ENCODE assay signal across 8 cellular contexts in the genomic region with DNA sequence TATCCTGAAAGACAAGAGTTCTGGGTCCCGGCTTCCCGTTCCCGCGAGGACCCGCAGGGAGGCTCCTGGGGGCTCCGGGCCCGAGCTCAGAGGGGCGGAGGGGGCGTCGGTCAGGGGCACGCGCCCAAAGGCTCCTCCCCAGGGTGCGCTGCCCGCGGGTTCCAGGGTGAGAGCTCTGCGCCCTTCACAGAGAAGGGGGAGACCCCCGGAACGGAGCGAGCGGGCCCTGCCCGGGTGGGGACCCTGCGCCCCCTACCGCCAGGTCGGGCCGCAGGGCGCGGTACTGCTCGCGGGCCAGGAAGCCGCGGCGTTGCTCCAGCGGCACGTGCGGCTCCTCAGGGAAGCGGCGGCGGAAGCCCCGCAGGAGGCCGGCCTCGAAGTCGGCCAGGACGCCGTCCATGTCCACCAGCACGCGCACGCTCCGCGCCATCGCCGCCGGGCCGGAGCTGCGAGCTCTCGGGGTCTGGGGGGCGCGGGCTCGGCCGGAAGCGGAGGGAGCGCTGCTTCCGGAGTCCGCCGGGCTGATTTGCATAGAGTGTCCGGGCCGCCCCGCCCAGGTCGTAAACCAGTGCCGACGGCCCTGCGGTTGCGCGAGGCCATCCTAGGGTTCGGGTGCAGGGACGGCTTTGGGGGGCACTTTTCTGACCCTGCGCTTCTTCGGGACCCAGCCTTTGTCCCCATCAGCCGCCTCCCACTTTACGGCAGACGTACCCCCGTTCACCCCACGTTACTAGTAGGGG. TPM values are rescaled to one million over a fixed set of nuclear protein-coding genes. Genes with fewer than 3 reads are reported as not detected.
A peak's percentile ranks its signal among the peaks of the same experiment; 100 is the strongest.
DNase-seq lines count a peak whose midpoint lies in the region; ATAC-seq, FAIRE-seq and TF ChIP-seq lines count a peak whose summit lies in the region.

A gene (minus strand): TSS at position 465 of the 740 bp plus-strand sequence. CDS start 35 bp downstream, at position 430.

- CTCF ChIA-PET in HepG2 (lab: Yijun Ruan, JAX; ENCODE audit: low intra/inter-chr PET ratio, low total read pairs): interaction anchor here (1.0 to 2.8 kb wide), 4 partner anchors 17 to 71 kb away, joined by 3 to 26 read pairs (median 6); no protein-coding TSS in a partner anchor

- in situ Hi-C loops in HepG2 (cut with HindIII; ENCODE audit: extremely low pct_ligation_motif_present, low pct_unique_long_range_greater_than_20kb): no loop called here

- peaks cover 8% of the 10 kb centered on the region for H3K79me2 ChIP-seq in HepG2 (ENCODE audit: insufficient read depth, low read length)

- no peak within 1 kb of the TSS for H2AFZ ChIP-seq in HepG2 (ENCODE audit: low read length)

- H3K36me3 ChIP-seq in BE2C: peaks cover 30% of the 10 kb centered on the region
- peaks cover 10 to 31% of the 10 kb centered on the region in 2 experiments for H3K36me3 ChIP-seq in HepG2 (replicated peaks in 1 of 2; ENCODE audit: control insufficient read depth in 1 of 2, insufficient read depth in 2 of 2, low read length in 2 of 2)

- H3K4me3 ChIP-seq in BE2C (ENCODE audit: low read depth, low read length) (peak within 1 kb of the TSS; percentile 91), HepG2 (replicated peaks in 1 of 3; ENCODE audit: insufficient read depth in 1 of 3, low read depth in 2 of 3, low read length in 3 of 3) (peak within 1 kb of the TSS; percentile 77 to 96 (median 83))

- peak; percentile 76 for ATAC-seq in GM18909 (IDR thresholded peaks at IDR 0.05; ENCODE audit: poor library complexity, unreplicated experiment)
- peak; percentile 75 for ATAC-seq in HG03135 (IDR thresholded peaks at IDR 0.05; ENCODE audit: unreplicated experiment)
- ATAC-seq in HepG2: peak; percentile 91

- H3K27me3 ChIP-seq in BE2C (no peaks in the 10 kb centered on the region), HepG2 (ENCODE audit: control insufficient read depth in 1 of 2, insufficient read depth in 2 of 2, low read length in 2 of 2) (no peaks in the 10 kb centered on the region)

- no peaks in the 10 kb centered on the region for H3K27me3 Mint-ChIP-seq in activated CD4-positive, alpha-beta T cell treated with anti-CD3 and anti-CD28 coated beads, Interleukin-2, amount 10 ng/mL, durations not matched to agents 24 days and 14 days

- no peak for FAIRE-seq in HepG2 (lab: Jason Lieb, UNC)

- H3K27ac Mint-ChIP-seq in activated CD4-positive, alpha-beta T cell treated with anti-CD3 and anti-CD28 coated beads, Interleukin-2, amount 10 ng/mL, durations not matched to agents 24 days and 14 days: peak within 1 kb of the TSS; percentile 88

- H3K27ac ChIP-seq in HepG2 (ENCODE audit: extremely low read length, insufficient read depth, low read length): peak within 1 kb of the TSS; percentile 86

- peak; percentile 91 for DNase-seq in BE2C
- DNase-seq in NCI-H510A treated with DMSO at 0.1 percent for 48 hours (lab: John Stamatoyannopoulos, UW): peak; percentile 69
- peak; percentile 92 for DNase-seq in activated CD4-positive, alpha-beta T cell treated with anti-CD3 and anti-CD28 coated beads, Interleukin-2, amount 10 ng/mL, durations not matched to agents 24 days and 14 days
- DNase-seq in dermis blood vessel endothelial cell: peak; percentile 79
- peak; percentile 79 for DNase-seq in HepG2 (ENCODE audit: low spot score)
- DNase-seq in stimulated activated CD4-positive, alpha-beta T cell treated with anti-CD3 and anti-CD28 coated beads, Interleukin-4, amount 100 ng/mL, for 48 hours (ENCODE audit: low read depth in 2 of 2): peak; percentile 61 to 74

- H3K9me3 Mint-ChIP-seq in activated CD4-positive, alpha-beta T cell treated with anti-CD3 and anti-CD28 coated beads, Interleukin-2, amount 10 ng/mL, durations not matched to agents 24 days and 14 days: no peaks in the 10 kb centered on the region

- H3K9me3 ChIP-seq in BE2C (no peaks in the 10 kb centered on the region), HepG2 (ENCODE audit: low read length) (no peaks in the 10 kb centered on the region)

- TSS peak; percentile 63 for BruUV-seq in HepG2 (replicated peaks; lab: Mats Ljungman, UMichigan)

- peak within 1 kb of the TSS; percentile 91 for H3K4me3 Mint-ChIP-seq in activated CD4-positive, alpha-beta T cell treated with anti-CD3 and anti-CD28 coated beads, Interleukin-2, amount 10 ng/mL, durations not matched to agents 24 days and 14 days

- peaks cover 25% of the 10 kb centered on the region for H3K36me3 Mint-ChIP-seq in activated CD4-positive, alpha-beta T cell treated with anti-CD3 and anti-CD28 coated beads, Interleukin-2, amount 10 ng/mL, durations not matched to agents 24 days and 14 days (ENCODE audit: low read depth)

- peaks cover 19% of the 10 kb centered on the region for H3K4me1 Mint-ChIP-seq in activated CD4-positive, alpha-beta T cell treated with anti-CD3 and anti-CD28 coated beads, Interleukin-2, amount 10 ng/mL, durations not matched to agents 24 days and 14 days

- WGBS in HepG2 (ENCODE audit: low lambda C conversion rate): 7% methylated on average over 13 of the region's 82 CpGs

- peak within 1 kb of the TSS; percentile 59 for H3K4me2 ChIP-seq in HepG2 (ENCODE audit: low read depth, low read length)

- peaks cover 4% of the 10 kb centered on the region; the same call in 1 of the 2 replicates for H4K20me1 ChIP-seq in HepG2 (ENCODE audit: insufficient read depth, low read length)

- TF ChIP-seq RAD21 in HepG2 (CRISPR knock-in tag; IDR thresholded peaks at IDR 0.05): peak; percentile 91

- intact Hi-C loops in activated CD4-positive, alpha-beta T cell treated with anti-CD3 and anti-CD28 coated beads, Interleukin-2, amount 10 ng/mL, durations not matched to agents 24 days and 14 days (cut with micrococcal nuclease): loop anchor here (2.0 to 5.0 kb wide), 3 partner anchors 17 to 51 kb away; a partner anchor contains a TSS
- intact Hi-C loops in HepG2 (cut with micrococcal nuclease; ENCODE audit: unreplicated experiment): loop anchor here (5.0 kb wide), 1 partner anchor 71 kb away; no protein-coding TSS in a partner anchor

- TF ChIP-seq POLR2A in HepG2 (IDR thresholded peaks at IDR 0.05; ENCODE audit: insufficient read depth in 1 of 2, low read depth in 2 of 2, low read length in 2 of 2): peak; percentile 85 to 94

- H3K4me1 ChIP-seq in BE2C (no peaks in the 10 kb centered on the region), HepG2 (ENCODE audit: insufficient read depth, low read length) (peaks cover 26% of the 10 kb centered on the region)

- H3K9ac ChIP-seq in HepG2 (ENCODE audit: insufficient read depth, low read depth, low read length): peak within 1 kb of the TSS; percentile 85

- TF ChIP-seq EP300 in HepG2 (IDR thresholded peaks at IDR 0.05; ENCODE audit: low read depth in 2 of 2, low read length in 2 of 2) (peak in 1 of 2 experiments; percentile 13; a peak in 1 of 4 replicates), HepG2 (CRISPR knock-in tag; IDR thresholded peaks at IDR 0.05; ENCODE audit: borderline replicate concordance) (peak; percentile 34; the same call in 1 of the 2 replicates)

- POLR2A ChIA-PET in HepG2 (lab: Yijun Ruan, JAX): interaction anchor here (0.6 to 3.1 kb wide), 37 partner anchors 9 to 648 kb away, joined by 3 to 23 read pairs (median 4); a partner anchor contains a TSS

- peak; percentile 68 for TF ChIP-seq CTCF in BE2C (IDR thresholded peaks at IDR 0.05; ENCODE audit: low read depth, low read length)
- TF ChIP-seq CTCF in HepG2 (CRISPR knock-in tag; IDR thresholded peaks at IDR 0.05): peak; percentile 87

TF ChIP-seq in HepG2, 621 proteins besides CTCF, POLR2A, EP300 and RAD21 (continues in another document):
- no peak; the same call in 1 of the 2 replicates for TF ChIP-seq KLF15 (CRISPR knock-in tag; IDR thresholded peaks at IDR 0.05; ENCODE audit: borderline replicate concordance)

RNA-seq across cellular contexts. Expression of the gene that starts here (rescaled TPM):
- polyA plus RNA-seq in BE2C (2012; ENCODE audit: insufficient read depth, insufficient read length, low read depth): 226 TPM
- total RNA-seq in activated CD4-positive, alpha-beta T cell treated with anti-CD3 and anti-CD28 coated beads, Interleukin-2, amount 10 ng/mL, durations not matched to agents 24 days and 14 days: 76.5 and 84.7 TPM in 2 replicates
- total RNA-seq in dermis blood vessel endothelial cell: 48.8 and 51.9 TPM in 2 replicates
- 31.4 and 48.6 TPM in 2 replicates for total RNA-seq in HepG2 (2016; rRNA removed; fragmentation: Illumina TruSeq; extraction: Trizol)
- total RNA-seq in HepG2 (2016; cell fraction: cytosol; rRNA removed; fragmentation: Illumina TruSeq; extraction: Trizol; ENCODE audit: low read depth): 21.9 and 22.5 TPM in 2 replicates
- total RNA-seq in HepG2 (2016; cell fraction: insoluble cytoplasmic fraction; rRNA removed; fragmentation: Illumina TruSeq; extraction: Trizol): 34.5 and 55.6 TPM in 2 replicates
- total RNA-seq in HepG2 (2016; cell fraction: membrane; rRNA removed; fragmentation: Illumina TruSeq; extraction: Trizol): 26.2 and 30.0 TPM in 2 replicates
- total RNA-seq in HepG2 (2016; cell fraction: nucleus; rRNA removed; fragmentation: Illumina TruSeq; extraction: Trizol): 41.8 and 49.7 TPM in 2 replicates
- polyA plus RNA-seq in HepG2 (2011; rRNA removed): 42.8 and 42.9 TPM in 2 replicates
- 24.5 and 47.2 TPM in 2 replicates for polyA plus RNA-seq in HepG2 (2011; cell fraction: cytosol; rRNA removed)
- polyA plus RNA-seq in HepG2 (2011; cell fraction: nucleus; rRNA removed): 143 and 153 TPM in 2 replicates
- polyA plus RNA-seq in HepG2 (2012): 22.5 and 24.0 TPM in 2 replicates
- polyA plus RNA-seq in HepG2 (2016; cell fraction: cytosol; fragmentation: Illumina TruSeq; extraction: Trizol; ENCODE audit: low read depth): 20.3 and 23.1 TPM in 2 replicates
- polyA plus RNA-seq in HepG2 (2016; cell fraction: insoluble cytoplasmic fraction; fragmentation: Illumina TruSeq; extraction: Trizol; ENCODE audit: low read depth): 30.7 and 32.5 TPM in 2 replicates
- 20.1 and 23.2 TPM in 2 replicates for polyA plus RNA-seq in HepG2 (2016; cell fraction: membrane; fragmentation: Illumina TruSeq; extraction: Trizol; ENCODE audit: low read depth)
- polyA plus RNA-seq in HepG2 (2016; cell fraction: nucleus; fragmentation: Illumina TruSeq; extraction: Trizol; ENCODE audit: insufficient read depth, low read depth): 95.9 and 100 TPM in 2 replicates
- 14.0 and 27.7 TPM in 2 replicates for polyA minus RNA-seq in HepG2 (2011; rRNA and poly(A)+ RNA removed; ENCODE audit: low replicate concordance)
- 5.2 and 5.9 TPM in 2 replicates for polyA minus RNA-seq in HepG2 (2011; cell fraction: cytosol; rRNA and poly(A)+ RNA removed)
- 21.5 and 23.6 TPM in 2 replicates for polyA minus RNA-seq in HepG2 (2011; cell fraction: nucleus; rRNA and poly(A)+ RNA removed)

Comparison
In these comparisons a context has a peak if more than half of its experiments do, and no peak if none do; other contexts are left out.
1. Peak in every context shown above with its lines: DNase-seq, ATAC-seq, H3K4me3 ChIP-seq and H3K27ac ChIP-seq.